Comparison of ENCODE assay signal across 8 cellular contexts in genomic region chr2:42792583-42793313, GRCh38. TPM values are rescaled to one million over a fixed set of nuclear protein-coding genes. Genes with fewer than 3 reads are reported as not detected.
DNase-seq lines count a peak whose midpoint lies in the region; ATAC-seq and TF ChIP-seq lines count a peak whose summit lies in the region.

HAAO (minus strand) TSS chr2:42792583; CDS start chr2:42792536, 47 bp downstream.

- no peaks in the 10 kb centered on the region for H3K9me3 ChIP-seq in left ventricle myocardium inferior (replicated peaks)

- 0 out of 2 replicates have a peak, but pooled peaks cover 7% of the 10 kb centered on the region for H3K36me3 Mint-ChIP-seq in HFFc6 (ENCODE audit: low read depth)
- H3K36me3 Mint-ChIP-seq in progenitor cell of endocrine pancreas (ENCODE audit: insufficient read depth), result peaks cover 1% of the 10 kb centered on the region

- in situ Hi-C loops in GM13976 (cut with MboI; ENCODE audit: low sequenced_read_pairs, unreplicated experiment), result no loop called here

- intact Hi-C loops in left ventricle myocardium inferior (cut with micrococcal nuclease), result no loop called here

- peak within 1 kb of the TSS; percentile 91 for H3K27ac ChIP-seq in left ventricle myocardium inferior (replicated peaks)

- DNase-seq in GM13976 (ENCODE audit: low spot score) (peak; percentile 74), HFFc6 (no peak), left ventricle myocardium inferior (peak; percentile 68), progenitor cell of endocrine pancreas (ENCODE audit: low spot score, unreplicated experiment) (peak; percentile 72), cortex of kidney (lab: John Stamatoyannopoulos, UW) (no peak)
- DNase-seq in activated T-cell treated with anti-CD3 and anti-CD28 coated beads, Interleukin-2, amount 50 U/mL, for 48 hours, result peak; percentile 54 to 57

- H3K36me3 ChIP-seq in left ventricle myocardium inferior, result no peaks in the 10 kb centered on the region

- H3K4me3 Mint-ChIP-seq in HFFc6 (peak within 1 kb of the TSS; percentile 73), progenitor cell of endocrine pancreas (ENCODE audit: low read depth) (peak within 1 kb of the TSS; percentile 78)

- TF ChIP-seq CTCF in GM13976 (IDR thresholded peaks at IDR 0.05; ENCODE audit: borderline replicate concordance, control extremely low read depth, extremely low read depth, insufficient read depth, missing control alignments) (peak; percentile 25), HFFc6 (IDR thresholded peaks at IDR 0.05) (peak; percentile 25; the same call in 1 of the 2 replicates), left ventricle myocardium inferior (IDR thresholded peaks at IDR 0.05; ENCODE audit: borderline replicate concordance) (peak; percentile 37), progenitor cell of endocrine pancreas (IDR thresholded peaks at IDR 0.05; ENCODE audit: unreplicated experiment) (peak; percentile 37)

- H3K27ac Mint-ChIP-seq in HFFc6 (no peak within 1 kb of the TSS), progenitor cell of endocrine pancreas (peak within 1 kb of the TSS; percentile 80)

- H3K9me3 Mint-ChIP-seq in HFFc6 (no peaks in the 10 kb centered on the region), progenitor cell of endocrine pancreas (ENCODE audit: low read depth) (no peaks in the 10 kb centered on the region)

- H3K4me1 ChIP-seq in left ventricle myocardium inferior, result peaks cover 39% of the 10 kb centered on the region

- ATAC-seq in HG02884 (IDR thresholded peaks at IDR 0.05; ENCODE audit: unreplicated experiment), result no peak
- no peak for ATAC-seq in HG03196 (IDR thresholded peaks at IDR 0.05; ENCODE audit: unreplicated experiment)

- peak within 1 kb of the TSS; percentile 74 for H3K4me3 ChIP-seq in left ventricle myocardium inferior

- H3K4me1 Mint-ChIP-seq in HFFc6 (ENCODE audit: low read depth) (peaks cover 35% of the 10 kb centered on the region), progenitor cell of endocrine pancreas (ENCODE audit: low read depth) (peaks cover 21% of the 10 kb centered on the region)

- H3K27me3 Mint-ChIP-seq in HFFc6 (ENCODE audit: insufficient read depth) (peaks cover 38% of the 10 kb centered on the region), progenitor cell of endocrine pancreas (peaks cover 3% of the 10 kb centered on the region)

- peaks cover 51% of the 10 kb centered on the region for H3K27me3 ChIP-seq in left ventricle myocardium inferior (ENCODE audit: low read depth)

RNA-seq across cellular contexts. Expression of gene HAAO, which starts in this region (rescaled TPM):
- total RNA-seq in HFFc6 (2021; fragmentation: NEBNext Ultra II Directional; extraction: Animal tissue kit (Norgen Biotek cat#: 25700)), result under 1 TPM in 4 of 6 experiments, not detected in 2; 0.30 to 0.58 (median 0.47) TPM
- total RNA-seq in left ventricle myocardium inferior (2.3 TPM), progenitor cell of endocrine pancreas (14.5 and 16.7 TPM in 2 replicates)

Comparison
In these comparisons a context has a peak if more than half of its experiments do, and no peak if none do; other contexts are left out.
1. DNase-seq: peak in GM13976 (single experiment), activated T-cell treated with anti-CD3 and anti-CD28 coated beads, Interleukin-2, amount 50 U/mL, for 48 hours (2 of 2), left ventricle myocardium inferior (single experiment) and progenitor cell of endocrine pancreas (single experiment); none in HFFc6 (single experiment) and cortex of kidney (single experiment).
2. Peak in every context shown above with its lines, with median percentiles within 50 percentile points of each other: CTCF ChIP-seq.